In genomic region chr17:21125862-21126261, GRCh38 we compare ENCODE assay signal across 8 cellular contexts. TPM values are rescaled to one million over a fixed set of nuclear protein-coding genes. Genes with fewer than 3 reads are reported as not detected.
A peak's percentile ranks its signal among the peaks of the same experiment; 100 is the strongest.
DNase-seq lines count a peak whose midpoint lies in the region; ATAC-seq and TF ChIP-seq lines count a peak whose summit lies in the region.

No MANE protein-coding gene starts in this region.

- H3K27ac ChIP-seq in heart left ventricle (peak overlapping the region in 7 of 12 donors; percentile 85 to 96 (median 94)), lower lobe of right lung (peak overlapping the region; percentile 92), tibial nerve (no peak overlapping the region)

- intact Hi-C loops in heart left ventricle (cut with DNase I): loop anchor here in 9 of 10 donors (2.0 to 10.0 kb wide), 19 partner anchors 36 to 387 kb away; partner anchors contain the start of genes TMEM11 (in 8 of the 9), NATD1 (in 5 of the 9), MAP2K3 (in 2 of the 9) and USP22 (in 2 of the 9)
- intact Hi-C loops in left ventricle myocardium superior (cut with micrococcal nuclease): no loop called here
- intact Hi-C loops in lower lobe of right lung (cut with DNase I): no loop called here

- no peaks in the 10 kb centered on the region for H3K36me3 ChIP-seq in heart left ventricle
- H3K36me3 ChIP-seq in lower lobe of right lung: no peaks in the 10 kb centered on the region
- H3K36me3 ChIP-seq in tibial nerve: no peaks in the 10 kb centered on the region

- DNase-seq in heart left ventricle (no peak), left ventricle myocardium superior (no peak), lower lobe of right lung (no peak), tibial nerve (ENCODE audit: low spot score in 2 of 2) (peak in 1 of 2 donors; percentile 12), HPDE6-E6E7 (ENCODE audit: extremely low spot score) (no peak), epidermal melanocyte (ENCODE audit: insufficient read length, low spot score) (no peak)
- DNase-seq in activated CD8-positive, alpha-beta memory T cell treated with anti-CD3 and anti-CD28 coated beads, Interleukin-2, amount 50 U/mL, for 1 hour (ENCODE audit: extremely low read depth): peak; percentile 35

- TF ChIP-seq POLR2A in heart left ventricle (IDR thresholded peaks at IDR 0.05): no peak
- no peak for TF ChIP-seq POLR2A in tibial nerve (IDR thresholded peaks at IDR 0.05)

- peaks cover 3 to 55% (median 14%) of the 10 kb centered on the region in 12 donors for H3K4me1 ChIP-seq in heart left ventricle
- H3K4me1 ChIP-seq in lower lobe of right lung: peaks cover 15% of the 10 kb centered on the region
- peaks cover 4 to 29% (median 7%) of the 10 kb centered on the region in 4 donors for H3K4me1 ChIP-seq in tibial nerve

- ATAC-seq in heart left ventricle (no peak), left ventricle myocardium superior (no peak), lower lobe of right lung (no peak), GM18870 (IDR thresholded peaks at IDR 0.05; ENCODE audit: unreplicated experiment) (no peak)

- H3K27me3 ChIP-seq in heart left ventricle (no peaks in the 10 kb centered on the region), lower lobe of right lung (ENCODE audit: low read depth) (no peaks in the 10 kb centered on the region), tibial nerve (no peaks in the 10 kb centered on the region)

- H3K4me3 ChIP-seq in heart left ventricle: peak overlapping the region in 8 of 12 donors; percentile 59 to 95 (median 71)
- peak overlapping the region; percentile 75 for H3K4me3 ChIP-seq in lower lobe of right lung
- peak overlapping the region in 3 of 4 donors; percentile 54 to 89 (median 82) for H3K4me3 ChIP-seq in tibial nerve

- no peaks in the 10 kb centered on the region for H3K9me3 ChIP-seq in heart left ventricle
- H3K9me3 ChIP-seq in lower lobe of right lung: no peaks in the 10 kb centered on the region
- H3K9me3 ChIP-seq in tibial nerve: no peaks in the 10 kb centered on the region

- no peak for TF ChIP-seq CTCF in heart left ventricle (IDR thresholded peaks at IDR 0.05)
- TF ChIP-seq CTCF in lower lobe of right lung (IDR thresholded peaks at IDR 0.05): no peak
- TF ChIP-seq CTCF in tibial nerve (IDR thresholded peaks at IDR 0.05): no peak

- no peak for TF ChIP-seq EP300 in tibial nerve (IDR thresholded peaks at IDR 0.05)

- 44 to 57% (median 52%) methylated on average over 6 of the region's 6 CpGs for WGBS in heart left ventricle, 4 donors
- 53 to 55% methylated on average over 6 of the region's 6 CpGs for WGBS in tibial nerve, 2 donors

RNA-seq across cellular contexts. Expression of gene DHRS7B, which starts 0.9 kb away (rescaled TPM):
- total RNA-seq in heart left ventricle (10 to 100 TPM; 20.2 to 45.2 (median 34.7) TPM), left ventricle myocardium superior (18.6 TPM), lower lobe of right lung (20.9 TPM), tibial nerve (10 to 100 TPM; 24.3 to 35.1 (median 33.7) TPM)
- polyA plus RNA-seq in heart left ventricle: 10 to 100 TPM; 40.5 to 42.2 TPM

Comparison
In these comparisons a context has a peak if more than half of its experiments do, and no peak if none do; other contexts are left out.
1. intact Hi-C loops: an anchor here in heart left ventricle (2.0 to 10.0 kb wide); none called in left ventricle myocardium superior and lower lobe of right lung.
2. H3K27ac ChIP-seq: peak in heart left ventricle (7 of 12) and lower lobe of right lung (single experiment); none in tibial nerve (0 of 4).
3. Peak in every context shown above with its lines, with median percentiles within 50 percentile points of each other: H3K4me3 ChIP-seq.